ENCODE assay signal across 8 cellular contexts in the genomic region with DNA sequence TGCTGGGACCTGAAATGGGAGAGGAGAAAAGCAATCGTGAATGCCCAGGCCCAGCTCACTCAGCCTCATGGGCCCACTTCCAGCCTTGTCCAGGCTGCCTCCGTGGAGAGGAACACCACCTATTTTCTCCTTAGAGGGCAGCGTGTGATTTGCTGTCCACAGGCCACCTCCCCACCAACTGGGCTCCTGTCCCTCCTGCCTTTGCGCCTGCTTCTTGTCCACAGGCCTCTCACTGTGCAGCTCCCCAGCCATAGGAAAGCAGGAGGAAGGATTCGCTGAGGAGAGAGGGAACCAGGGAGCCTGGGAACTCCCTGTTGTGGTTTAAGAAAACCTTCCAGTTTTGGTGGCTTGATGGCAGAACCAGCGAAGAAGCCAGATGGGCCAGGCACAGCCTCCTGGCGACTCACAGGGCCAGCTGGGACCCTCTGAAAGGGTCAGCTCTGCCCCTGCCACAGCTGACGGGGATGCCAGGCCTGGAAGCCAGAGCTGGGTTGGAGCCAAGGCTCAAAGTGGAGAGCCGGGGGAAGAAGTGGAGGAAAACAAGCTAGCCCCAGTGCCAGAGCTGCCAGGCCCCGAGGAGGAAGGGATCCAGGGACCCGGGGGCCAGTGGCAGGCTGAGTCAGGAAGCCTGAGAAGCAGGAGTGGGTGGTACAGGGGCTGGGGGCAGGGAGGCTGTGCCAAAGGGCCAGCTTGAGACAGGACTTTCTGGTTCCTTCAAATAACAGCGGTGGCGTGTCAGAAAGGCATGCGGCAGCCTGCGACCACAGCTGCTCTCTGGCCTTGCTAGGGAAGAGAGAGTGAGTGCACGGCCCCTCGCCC. TPM values are rescaled to one million over a fixed set of nuclear protein-coding genes. Genes with fewer than 3 reads are reported as not detected.
A peak's percentile ranks its signal among the peaks of the same experiment; 100 is the strongest.
DNase-seq lines count a peak whose midpoint lies in the region; ATAC-seq lines count a peak whose summit lies in the region.

No MANE protein-coding gene starts in this region.

- POLR2A ChIA-PET in naive thymus-derived CD8-positive, alpha-beta T cell (lab: Charles Lee) = interaction anchor here (0.9 to 1.2 kb wide), 3 partner anchors 9 to 12 kb away, joined by 4 to 9 read pairs (median 4); a partner anchor contains a TSS

- ATAC-seq in effector memory CD8-positive, alpha-beta T cell (replicated peaks) = no peak
- no peak for ATAC-seq in naive thymus-derived CD8-positive, alpha-beta T cell
- ATAC-seq in HG03342 (IDR thresholded peaks at IDR 0.05; ENCODE audit: unreplicated experiment) = no peak

- H3K27ac Mint-ChIP-seq in effector memory CD8-positive, alpha-beta T cell = peak overlapping the region; percentile 78 to 99
- peak overlapping the region in 9 of 10 donors; percentile 58 to 99 (median 83) for H3K27ac Mint-ChIP-seq in naive thymus-derived CD8-positive, alpha-beta T cell

- H3K4me1 Mint-ChIP-seq in effector memory CD8-positive, alpha-beta T cell (ENCODE audit: low read depth in 2 of 2) = peaks cover 50 to 60% of the 10 kb centered on the region in 2 donors
- H3K4me1 Mint-ChIP-seq in naive thymus-derived CD8-positive, alpha-beta T cell = peaks cover 34 to 71% (median 59%) of the 10 kb centered on the region in 4 donors

- peaks cover 58% of the 10 kb centered on the region for H3K36me3 Mint-ChIP-seq in effector memory CD8-positive, alpha-beta T cell (ENCODE audit: insufficient read depth)
- H3K36me3 Mint-ChIP-seq in naive thymus-derived CD8-positive, alpha-beta T cell = peaks cover 0 to 35% (median 7%) of the 10 kb centered on the region in 3 donors

- H3K27me3 Mint-ChIP-seq in effector memory CD8-positive, alpha-beta T cell = no peaks in the 10 kb centered on the region
- H3K27me3 Mint-ChIP-seq in naive thymus-derived CD8-positive, alpha-beta T cell = no peaks in the 10 kb centered on the region

- H3K4me3 Mint-ChIP-seq in effector memory CD8-positive, alpha-beta T cell = peak overlapping the region in 1 of 2 donors; percentile 63
- peak overlapping the region in 2 of 10 donors; percentile 38 to 45 for H3K4me3 Mint-ChIP-seq in naive thymus-derived CD8-positive, alpha-beta T cell

- intact Hi-C loops in posterior vena cava (cut with DNase I) = no loop called here

- H3K9me3 Mint-ChIP-seq in effector memory CD8-positive, alpha-beta T cell = no peaks in the 10 kb centered on the region
- H3K9me3 Mint-ChIP-seq in naive thymus-derived CD8-positive, alpha-beta T cell = no peaks in the 10 kb centered on the region

- DNase-seq in AG08395 (ENCODE audit: low spot score) = peak; percentile 56
- DNase-seq in NCI-H2171 (lab: John Stamatoyannopoulos, UW) = peak; percentile 18
- DNase-seq in effector memory CD8-positive, alpha-beta T cell = no peak
- no peak for DNase-seq in naive thymus-derived CD8-positive, alpha-beta T cell
- no peak for DNase-seq in NAMALWA (ENCODE audit: low spot score)
- DNase-seq in posterior vena cava (ENCODE audit: low spot score) = no peak
- no peak for DNase-seq in HCEC 1CT

RNA-seq across cellular contexts. Expression of a gene that starts 9.9 kb away (rescaled TPM):
- 100 to 1,000 TPM in 1 of 2 experiments, 10 to 100 TPM in 1; 95.1 to 100 TPM for total RNA-seq in naive thymus-derived CD8-positive, alpha-beta T cell
- polyA plus RNA-seq in naive thymus-derived CD8-positive, alpha-beta T cell = 100 to 1,000 TPM in 1 of 3 donors, 10 to 100 TPM in 2; 75.8 to 114 (median 80.3) TPM
- 100 to 1,000 TPM; 191 to 195 TPM for total RNA-seq in posterior vena cava

RNA-seq across cellular contexts. Expression of a gene that starts 12.1 kb away (rescaled TPM):
- total RNA-seq in naive thymus-derived CD8-positive, alpha-beta T cell = 10 to 100 TPM; 33.6 to 40.5 TPM
- 100 to 1,000 TPM; 108 to 119 (median 109) TPM for polyA plus RNA-seq in naive thymus-derived CD8-positive, alpha-beta T cell
- 10 to 100 TPM; 29.8 to 45.3 TPM for total RNA-seq in posterior vena cava

RNA-seq across cellular contexts. Expression of a gene that starts 12.4 kb away (rescaled TPM):
- total RNA-seq in naive thymus-derived CD8-positive, alpha-beta T cell = 10 to 100 TPM; 57.0 to 61.6 TPM
- 10 to 100 TPM; 77.0 to 93.6 (median 89.7) TPM for polyA plus RNA-seq in naive thymus-derived CD8-positive, alpha-beta T cell
- total RNA-seq in posterior vena cava = 10 to 100 TPM; 43.3 to 45.0 TPM

RNA-seq across cellular contexts. Expression of a gene that starts 21.6 kb away (rescaled TPM):
- 1 to 10 TPM; 1.1 to 1.4 TPM for total RNA-seq in naive thymus-derived CD8-positive, alpha-beta T cell
- under 1 TPM; 0.14 to 0.41 (median 0.28) TPM for polyA plus RNA-seq in naive thymus-derived CD8-positive, alpha-beta T cell
- total RNA-seq in posterior vena cava = 1 to 10 TPM; 1.2 to 4.2 TPM

Comparison
In these comparisons a context has a peak if more than half of its experiments do, and no peak if none do; other contexts are left out.
1. DNase-seq: peak in AG08395 (single experiment) and NCI-H2171 (single experiment); none in effector memory CD8-positive, alpha-beta T cell (0 of 3), naive thymus-derived CD8-positive, alpha-beta T cell (0 of 10), NAMALWA (single experiment), posterior vena cava (single experiment) and HCEC 1CT (single experiment).